13 cellular contexts compared by ENCODE assay signal in genomic region chr10:527416-527815, GRCh38.
A peak's percentile ranks its signal among the peaks of the same experiment; 100 is the strongest.
DNase-seq lines count a peak whose midpoint lies in the region; TF ChIP-seq lines count a peak whose summit lies in the region.
"Had no signal": no experiment of that assay in that cellular context is flagged by ENCODE, and none has a peak within 500 bp of the region (broad histone marks: within the 10 kb centered on the region; RNA-seq: fewer than 3 reads in every experiment).

No MANE protein-coding gene starts in this region.

- H3K27me3 ChIP-seq in OCI-LY1 (ENCODE audit: insufficient read depth, low read length) (no peaks in the 10 kb centered on the region), PC-9 (ENCODE audit: insufficient read depth, low read depth) (peaks cover 48% of the 10 kb centered on the region)

- CTCF ChIA-PET in PC-9 (lab: Charles Lee), result no interaction called here

- H3K4me2 ChIP-seq in OCI-LY1 (ENCODE audit: low read length) (peak overlapping the region; percentile 51), PC-9 (no peak overlapping the region)
- H3K4me2 ChIP-seq: GM23338 had no signal

- POLR2A ChIA-PET in PC-9 (lab: Charles Lee; ENCODE audit: unreplicated experiment), result no interaction called here

- H3K27ac ChIP-seq in OCI-LY1 (ENCODE audit: low read depth, low read length, poor library complexity, severe bottlenecking) (peak overlapping the region; percentile 97), PC-9 (no peak overlapping the region)
- H3K27ac ChIP-seq: BLaER1 treated with 17β-estradiol and CSF1 and Interleukin-3, amounts not matched to agents 10 nM and 100 nM had no signal

- H3K4me1 ChIP-seq in OCI-LY1 (ENCODE audit: insufficient read depth, low read length, severe bottlenecking), result peaks cover 87% of the 10 kb centered on the region
- no peaks in the 10 kb centered on the region for H3K4me1 ChIP-seq in PC-9 (replicated peaks; ENCODE audit: insufficient read depth)

- peak; percentile 18 for DNase-seq in AG09309 (ENCODE audit: low read depth)
- peak; percentile 74 for DNase-seq in fibroblast of gingiva (ENCODE audit: low read depth)
- DNase-seq in iris pigment epithelial cell (ENCODE audit: low read depth), result peak; percentile 14
- DNase-seq in posterior cingulate gyrus, result no peak
- no peak for DNase-seq in PC-9
- no peak for DNase-seq in activated gamma-delta T cell treated with Interleukin-2 at 50 U/mL for 16 hours
- DNase-seq: ACHN; AML-193; CD4-positive, CD25-positive, alpha-beta regulatory T cell; DMS53 had no signal

- no peak overlapping the region for H3K4me3 ChIP-seq in AG09309 (ENCODE audit: control insufficient read depth, low read depth, low read length)
- peak overlapping the region; percentile 52 for H3K4me3 ChIP-seq in OCI-LY1 (ENCODE audit: low read depth, low read length, poor library complexity, severe bottlenecking)
- H3K4me3 ChIP-seq in PC-9, result no peak overlapping the region
- H3K4me3 ChIP-seq: BLaER1 treated with 17β-estradiol and CSF1 and Interleukin-3, amounts not matched to agents 10 nM and 100 nM; GM23338 had no signal

- no TSS peak for BruUV-seq in PC-9 (replicated peaks; lab: Mats Ljungman, UMichigan)

- peak overlapping the region; percentile 59 for H3K9ac ChIP-seq in OCI-LY1 (ENCODE audit: low read length)
- H3K9ac ChIP-seq: BLaER1 treated with 17β-estradiol and CSF1 and Interleukin-3, amounts not matched to agents 10 nM and 100 nM had no signal

- H3K79me2 ChIP-seq in OCI-LY1 (ENCODE audit: insufficient read depth, low read length), result peaks cover 30% of the 10 kb centered on the region
- H3K79me2 ChIP-seq in PC-9 (ENCODE audit: low read depth), result no peaks in the 10 kb centered on the region

- intact Hi-C loops in posterior cingulate gyrus (cut with DNase I), result no loop called here
- intact Hi-C loops in PC-9 (cut with micrococcal nuclease; ENCODE audit: unreplicated experiment), result no loop called here

- TF ChIP-seq CTCF in AG09309 (IDR thresholded peaks at IDR 0.05; ENCODE audit: control insufficient read depth, insufficient read depth, low read depth, low read length, missing control alignments), result no peak
- TF ChIP-seq CTCF in OCI-LY1 (IDR thresholded peaks at IDR 0.05; ENCODE audit: low read length), result no peak
- no peak for TF ChIP-seq CTCF in PC-9 (conservative IDR thresholded peaks at IDR 0.05)

- H2AFZ ChIP-seq in OCI-LY1 (ENCODE audit: low read length) (no peak overlapping the region), PC-9 (no peak overlapping the region)
- H2AFZ ChIP-seq: GM23338 had no signal

- H4K20me1 ChIP-seq in OCI-LY1 (ENCODE audit: insufficient read depth, low read length), result no peaks in the 10 kb centered on the region
- no peaks in the 10 kb centered on the region for H4K20me1 ChIP-seq in PC-9 (ENCODE audit: insufficient read depth)

- H3F3A ChIP-seq in OCI-LY1 (ENCODE audit: insufficient read depth, low read length) (peaks cover 6% of the 10 kb centered on the region; the same call in 1 of the 2 replicates), PC-9 (ENCODE audit: insufficient read depth, low read depth) (no peaks in the 10 kb centered on the region)

- H3K36me3 ChIP-seq in OCI-LY1 (ENCODE audit: insufficient read depth, low read length) (peaks cover 33% of the 10 kb centered on the region; the same call in 1 of the 2 replicates), PC-9 (ENCODE audit: low read depth) (no peaks in the 10 kb centered on the region)
- H3K36me3 ChIP-seq: BLaER1 treated with 17β-estradiol and CSF1 and Interleukin-3, amounts not matched to agents 10 nM and 100 nM had no signal

- H3K9me2 ChIP-seq in OCI-LY1 (ENCODE audit: low read depth, low read length) (no peaks in the 10 kb centered on the region), PC-9 (ENCODE audit: insufficient read depth) (no peaks in the 10 kb centered on the region)

- H3K9me3 ChIP-seq in OCI-LY1 (ENCODE audit: low read length) (no peaks in the 10 kb centered on the region), PC-9 (ENCODE audit: insufficient read depth, low read depth) (no peaks in the 10 kb centered on the region)
- H3K9me3 ChIP-seq: BLaER1 treated with 17β-estradiol and CSF1 and Interleukin-3, amounts not matched to agents 10 nM and 100 nM had no signal

Comparison
In these comparisons a context has a peak if more than half of its experiments do, and no peak if none do; other contexts are left out.
1. DNase-seq: peak in AG09309 (single experiment), fibroblast of gingiva (single experiment) and iris pigment epithelial cell (single experiment); none in posterior cingulate gyrus (0 of 10), PC-9 (0 of 2) and activated gamma-delta T cell treated with Interleukin-2 at 50 U/mL for 16 hours (single experiment).